ENCODE assay signal across 16 cellular contexts in the genomic region with DNA sequence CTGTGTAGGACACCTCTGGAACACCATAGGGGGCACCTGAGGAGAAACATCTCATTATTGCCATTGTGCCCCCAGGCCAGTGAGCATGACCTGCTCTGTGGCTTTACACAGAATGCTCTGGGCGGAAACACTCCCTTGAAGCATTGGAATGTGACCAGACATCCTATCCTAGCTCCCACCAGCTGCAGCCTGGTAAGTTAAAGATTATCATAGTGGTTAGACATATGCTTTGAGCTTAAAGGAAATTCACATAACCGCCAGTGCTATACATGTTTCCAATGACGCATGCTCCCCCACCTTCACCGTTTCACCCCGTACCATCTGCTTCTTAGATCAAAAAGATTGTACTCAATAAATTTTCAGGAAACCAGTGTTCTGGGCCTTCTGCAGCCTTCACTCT.
"Had no signal": no experiment of that assay in that cellular context is flagged by ENCODE, and none has a peak within 500 bp of the region (broad histone marks: within the 10 kb centered on the region; RNA-seq: fewer than 3 reads in every experiment).

No MANE protein-coding gene starts in this region.

- H3K4me3 Mint-ChIP-seq: activated naive CD8-positive, alpha-beta T cell treated with anti-CD3 and anti-CD28 coated beads for 36 hours; activated T-cell treated with anti-CD3 and anti-CD28 coated beads, Interleukin-2, amount 50 U/mL, for 4 hours; natural killer cell; stimulated activated naive CD8-positive, alpha-beta T cell treated with anti-CD3 and anti-CD28 coated beads, Interleukin-15, Interleukin-2, amounts not matched to agents 100 ng/mL and 50 ng/mL, for 24 hours had no signal

- H3K4me1 Mint-ChIP-seq: activated naive CD8-positive, alpha-beta T cell treated with anti-CD3 and anti-CD28 coated beads for 36 hours; natural killer cell had no signal

- DNase-seq: activated CD4-positive, alpha-beta T cell treated with anti-CD3 and anti-CD28 coated beads, Interleukin-2, amount 50 U/mL, for 48 hours; activated effector memory CD4-positive, alpha-beta T cell treated with anti-CD3 and anti-CD28 coated beads, Interleukin-2, amount 50 U/mL, for 16 hours; activated naive CD8-positive, alpha-beta T cell treated with anti-CD3 and anti-CD28 coated beads for 36 hours; activated T-cell treated with anti-CD3 and anti-CD28 coated beads, Interleukin-2, amount 50 U/mL, for 4 hours; cerebellar nuclear complex; dermis blood vessel endothelial cell; glutamatergic neuron; left colon; mammary epithelial cell; mucosa of descending colon; natural killer cell; stimulated activated CD4-positive, alpha-beta T cell treated with anti-CD3 and anti-CD28 coated beads, Interleukin-4, amount 100 ng/mL, for 24 hours; T-helper 2 cell had no signal

- H3K4me3 ChIP-seq: mucosa of descending colon, vagina had no signal

- H3K27ac ChIP-seq: vagina had no signal

- ATAC-seq: activated CD4-positive, CD25-positive, alpha-beta regulatory T cell treated with anti-CD3 and anti-CD28 coated beads, Interleukin-2, amount 50 U/mL, for 24 hours; activated T-cell treated with anti-CD3 and anti-CD28 coated beads, Interleukin-2, amount 50 U/mL, for 4 hours; left colon; mucosa of descending colon; natural killer cell had no signal

- H3K36me3 ChIP-seq: vagina had no signal

- H3K4me1 ChIP-seq: vagina had no signal

- H3K36me3 Mint-ChIP-seq: activated naive CD8-positive, alpha-beta T cell treated with anti-CD3 and anti-CD28 coated beads for 36 hours; natural killer cell had no signal

- H3K9me3 Mint-ChIP-seq: activated naive CD8-positive, alpha-beta T cell treated with anti-CD3 and anti-CD28 coated beads for 36 hours; stimulated activated naive CD8-positive, alpha-beta T cell treated with anti-CD3 and anti-CD28 coated beads, Interleukin-15, Interleukin-2, amounts not matched to agents 100 ng/mL and 50 ng/mL, for 24 hours had no signal

- H3K27ac Mint-ChIP-seq: activated naive CD8-positive, alpha-beta T cell treated with anti-CD3 and anti-CD28 coated beads for 36 hours; natural killer cell; stimulated activated naive CD8-positive, alpha-beta T cell treated with anti-CD3 and anti-CD28 coated beads, Interleukin-15, Interleukin-2, amounts not matched to agents 100 ng/mL and 50 ng/mL, for 24 hours had no signal

- H3K9me3 ChIP-seq: mucosa of descending colon, vagina had no signal

- H3K27me3 Mint-ChIP-seq: activated naive CD8-positive, alpha-beta T cell treated with anti-CD3 and anti-CD28 coated beads for 36 hours; stimulated activated naive CD8-positive, alpha-beta T cell treated with anti-CD3 and anti-CD28 coated beads, Interleukin-15, Interleukin-2, amounts not matched to agents 100 ng/mL and 50 ng/mL, for 24 hours had no signal

- H3K27me3 ChIP-seq: vagina had no signal
